In genomic region chr18:55751476-55751875, GRCh38 we compare ENCODE assay signal across 19 cellular contexts.
DNase-seq lines count a peak whose midpoint lies in the region; ATAC-seq, FAIRE-seq and TF ChIP-seq lines count a peak whose summit lies in the region.
"Had no signal": no experiment of that assay in that cellular context is flagged by ENCODE, and none has a peak within 500 bp of the region (broad histone marks: within the 10 kb centered on the region; RNA-seq: fewer than 3 reads in every experiment).

No MANE protein-coding gene starts in this region.

- dilution Hi-C loops in IMR-90 (cut with HindIII; ENCODE audit: low sequenced_read_pairs, unreplicated experiment) = no loop called here

- no peaks in the 10 kb centered on the region for H3K79me2 ChIP-seq in HepG2 (ENCODE audit: insufficient read depth, low read length)

- no peak overlapping the region for H2AK9ac ChIP-seq in IMR-90 (replicated peaks; ENCODE audit: low read depth, low read length, poor library complexity)

- H4K20me1 ChIP-seq in HepG2 (ENCODE audit: insufficient read depth, low read length) = no peaks in the 10 kb centered on the region
- H4K20me1 ChIP-seq in IMR-90 (ENCODE audit: insufficient read depth, low read length) = no peaks in the 10 kb centered on the region

- TF ChIP-seq RAD21 in HepG2 (CRISPR knock-in tag; IDR thresholded peaks at IDR 0.05) (no peak), IMR-90 (IDR thresholded peaks at IDR 0.05; ENCODE audit: low read length) (no peak)

- no peak overlapping the region for H3K18ac ChIP-seq in IMR-90 (ENCODE audit: low read depth, low read length)

- H3K36me3 ChIP-seq in HepG2 (replicated peaks in 1 of 2; ENCODE audit: control insufficient read depth in 1 of 2, insufficient read depth in 2 of 2, low read length in 2 of 2) = no peaks in the 10 kb centered on the region
- H3K36me3 ChIP-seq in right lobe of liver = no peaks in the 10 kb centered on the region
- no peaks in the 10 kb centered on the region for H3K36me3 ChIP-seq in IMR-90 (ENCODE audit: control insufficient read depth, insufficient read depth, low read length)
- H3K36me3 ChIP-seq: HAP-1 had no signal

- intact Hi-C loops in HepG2 (cut with micrococcal nuclease; ENCODE audit: unreplicated experiment) = no loop called here
- intact Hi-C loops in right lobe of liver (cut with DNase I) = no loop called here
- intact Hi-C loops in IMR-90 (cut with micrococcal nuclease) = no loop called here
- intact Hi-C loops in head of caudate nucleus (cut with DNase I) = no loop called here

- no peak for TF ChIP-seq POLR2A in HepG2 (IDR thresholded peaks at IDR 0.05; ENCODE audit: insufficient read depth in 1 of 2, low read depth in 2 of 2, low read length in 2 of 2)
- TF ChIP-seq POLR2A in right lobe of liver (IDR thresholded peaks at IDR 0.05) = no peak
- no peak for TF ChIP-seq POLR2A in IMR-90 (IDR thresholded peaks at IDR 0.05; ENCODE audit: low read depth, low read length)

- CTCF ChIA-PET in HepG2 (lab: Yijun Ruan, JAX; ENCODE audit: low intra/inter-chr PET ratio, low total read pairs) (no interaction called here), IMR-90 (lab: Yijun Ruan, JAX) (no interaction called here)

- no peak overlapping the region for H2BK15ac ChIP-seq in IMR-90 (ENCODE audit: low read depth, low read length)

- POLR2A ChIA-PET in HepG2 (lab: Yijun Ruan, JAX) (no interaction called here), IMR-90 (lab: Charles Lee; ENCODE audit: unreplicated experiment) (no interaction called here)

- H3K23ac ChIP-seq in IMR-90 (ENCODE audit: low read depth, low read length) = no peak overlapping the region

- ATAC-seq in HepG2 (no peak), right lobe of liver (no peak), IMR-90 (ENCODE audit: low read depth) (no peak)

- H3K36me3 Mint-ChIP-seq in progenitor cell of endocrine pancreas (ENCODE audit: insufficient read depth) = no peaks in the 10 kb centered on the region

- peaks cover 23% of the 10 kb centered on the region for H3K27me3 Mint-ChIP-seq in progenitor cell of endocrine pancreas
- H3K27me3 Mint-ChIP-seq: CD4-positive, alpha-beta T cell had no signal

- FAIRE-seq in HepG2 (lab: Jason Lieb, UNC) = no peak
- FAIRE-seq: A204.1, GM19239 had no signal

- H3K4me3 Mint-ChIP-seq in progenitor cell of endocrine pancreas (ENCODE audit: low read depth) = no peak overlapping the region
- H3K4me3 Mint-ChIP-seq: CD4-positive, alpha-beta T cell; IgD-negative memory B cell had no signal

- no peak overlapping the region for H2BK20ac ChIP-seq in IMR-90 (ENCODE audit: low read depth, low read length)

- H2BK120ac ChIP-seq in IMR-90 (ENCODE audit: low read depth, low read length) = no peak overlapping the region

- H2AK5ac ChIP-seq in IMR-90 (ENCODE audit: low read depth, low read length) = no peak overlapping the region

- H3K4me2 ChIP-seq in HepG2 (ENCODE audit: low read depth, low read length) (no peak overlapping the region), IMR-90 (ENCODE audit: low read depth, low read length) (no peak overlapping the region)
- H3K4me2 ChIP-seq: KMS-11 had no signal

- no peak overlapping the region for H3K4me3 ChIP-seq in HepG2 (replicated peaks in 1 of 3; ENCODE audit: insufficient read depth in 1 of 3, low read depth in 2 of 3, low read length in 3 of 3)
- no peak overlapping the region for H3K4me3 ChIP-seq in right lobe of liver
- no peak overlapping the region for H3K4me3 ChIP-seq in IMR-90 (ENCODE audit: insufficient read depth, low read depth, low read length)
- H3K4me3 ChIP-seq: HAP-1 had no signal

- H2BK5ac ChIP-seq in IMR-90 (ENCODE audit: low read depth, low read length, poor library complexity, severe bottlenecking) = no peak overlapping the region

- H3K27me3 ChIP-seq in HepG2 (ENCODE audit: control insufficient read depth in 1 of 2, insufficient read depth in 2 of 2, low read length in 2 of 2) (no peaks in the 10 kb centered on the region), right lobe of liver (no peaks in the 10 kb centered on the region), IMR-90 (ENCODE audit: control insufficient read depth, insufficient read depth, low read length) (no peaks in the 10 kb centered on the region)

- no peak overlapping the region for H2AFZ ChIP-seq in HepG2 (ENCODE audit: low read length)
- no peak overlapping the region for H2AFZ ChIP-seq in IMR-90 (replicated peaks; ENCODE audit: low read length, poor library complexity)

- H4K91ac ChIP-seq in IMR-90 (ENCODE audit: insufficient read depth, low read depth, low read length) = no peak overlapping the region

- no peak overlapping the region for H4K8ac ChIP-seq in IMR-90 (ENCODE audit: low read depth in 2 of 2, low read length in 2 of 2)

- TF ChIP-seq EP300 in HepG2 (IDR thresholded peaks at IDR 0.05; ENCODE audit: low read depth in 2 of 2, low read length in 2 of 2) = no peak
- no peak for TF ChIP-seq EP300 in HepG2 (CRISPR knock-in tag; IDR thresholded peaks at IDR 0.05; ENCODE audit: borderline replicate concordance)

- no peak for TF ChIP-seq CTCF in HepG2 (CRISPR knock-in tag; IDR thresholded peaks at IDR 0.05)
- no peak for TF ChIP-seq CTCF in right lobe of liver (IDR thresholded peaks at IDR 0.05)
- TF ChIP-seq CTCF in IMR-90 (conservative IDR thresholded peaks at IDR 0.05; ENCODE audit: low read depth, low read length) = no peak
- TF ChIP-seq CTCF in progenitor cell of endocrine pancreas (IDR thresholded peaks at IDR 0.05; ENCODE audit: unreplicated experiment) = no peak

- BruUV-seq in HepG2 (replicated peaks; lab: Mats Ljungman, UMichigan) (no TSS peak), IMR-90 (replicated peaks; lab: Mats Ljungman, UMichigan) (no TSS peak)

- no peak overlapping the region for H3K4ac ChIP-seq in IMR-90 (ENCODE audit: low read depth, low read length)

- 32% methylated on average over 4 of the region's 4 CpGs for WGBS in HepG2 (ENCODE audit: low lambda C conversion rate)
- WGBS in right lobe of liver (ENCODE audit: insufficient coverage, low coverage, low lambda C conversion rate, missing lambda C conversion rate) = 89% methylated on average over 4 of the region's 4 CpGs
- no CpG with 5 or more reads among the region's 4 CpGs for WGBS in IMR-90 (ENCODE audit: extremely low coverage in 2 of 2, insufficient read length in 1 of 2), 2 experiments

- H3K27ac Mint-ChIP-seq in progenitor cell of endocrine pancreas = no peak overlapping the region
- H3K27ac Mint-ChIP-seq: CD4-positive, alpha-beta T cell; IgD-negative memory B cell had no signal

- H3K14ac ChIP-seq in IMR-90 (replicated peaks; ENCODE audit: low read depth, low read length) = no peak overlapping the region

- in situ Hi-C loops in HepG2 (cut with HindIII; ENCODE audit: extremely low pct_ligation_motif_present, low pct_unique_long_range_greater_than_20kb) = no loop called here
- in situ Hi-C loops in IMR-90 (cut with MboI; ENCODE audit: low sequenced_read_pairs) = no loop called here

- no peaks in the 10 kb centered on the region for H3K4me1 ChIP-seq in HepG2 (ENCODE audit: insufficient read depth, low read length)
- no peaks in the 10 kb centered on the region for H3K4me1 ChIP-seq in right lobe of liver
- peaks cover 3% of the 10 kb centered on the region for H3K4me1 ChIP-seq in IMR-90 (ENCODE audit: control insufficient read depth, insufficient read depth, low read length)
- H3K4me1 ChIP-seq: HAP-1 had no signal

- no peak for DNase-seq in HepG2 (ENCODE audit: low spot score)
- DNase-seq in right lobe of liver = no peak
- DNase-seq in IMR-90 = no peak
- DNase-seq in OCI-M1 (lab: John Stamatoyannopoulos, UW) = peak; percentile 11
- DNase-seq in iris pigment epithelial cell (ENCODE audit: low read depth) = peak; percentile 8
- no peak for DNase-seq in COLO829 (ENCODE audit: low spot score)
- no peak for DNase-seq in progenitor cell of endocrine pancreas (ENCODE audit: low spot score, unreplicated experiment)
- no peak for DNase-seq in head of caudate nucleus
- DNase-seq: AML-193; CD4-positive, alpha-beta T cell; DMS79 treated with DMSO at 0.1 percent for 48 hours; GF-D8 had no signal

- no peaks in the 10 kb centered on the region for H3K79me1 ChIP-seq in IMR-90 (ENCODE audit: low read depth in 1 of 2, low read length in 2 of 2)

- H3K9ac ChIP-seq in HepG2 (ENCODE audit: insufficient read depth, low read depth, low read length) (no peak overlapping the region), IMR-90 (ENCODE audit: low read depth, low read length) (no peak overlapping the region)
- H3K9ac ChIP-seq: KMS-11 had no signal

- H3K9me3 ChIP-seq in HepG2 (ENCODE audit: low read length) (peaks cover 65% of the 10 kb centered on the region), right lobe of liver (no peaks in the 10 kb centered on the region), IMR-90 (ENCODE audit: control insufficient read depth, insufficient read depth, low read length) (no peaks in the 10 kb centered on the region)
- H3K9me3 ChIP-seq: HAP-1 had no signal

- H3K9me1 ChIP-seq in IMR-90 (ENCODE audit: insufficient read depth, low read length) = peaks cover 6% of the 10 kb centered on the region

- H4K5ac ChIP-seq in IMR-90 (ENCODE audit: low read depth, low read length) = no peak overlapping the region

- no peak overlapping the region for H3K56ac ChIP-seq in IMR-90 (ENCODE audit: extremely low read depth, insufficient read depth, low read length)

- peaks cover 23% of the 10 kb centered on the region for H3K4me1 Mint-ChIP-seq in progenitor cell of endocrine pancreas (ENCODE audit: low read depth)
- H3K4me1 Mint-ChIP-seq: IgD-negative memory B cell had no signal

- H3K27ac ChIP-seq in HepG2 (ENCODE audit: extremely low read length, insufficient read depth, low read length) (no peak overlapping the region), right lobe of liver (no peak overlapping the region), IMR-90 (ENCODE audit: insufficient read depth, low read length) (no peak overlapping the region)
- H3K27ac ChIP-seq: C4-2B, HL-60, KMS-11 had no signal

- H3K9me3 Mint-ChIP-seq in progenitor cell of endocrine pancreas (ENCODE audit: low read depth) = no peaks in the 10 kb centered on the region
- H3K9me3 Mint-ChIP-seq: IgD-negative memory B cell had no signal

TF ChIP-seq in HepG2, 621 proteins besides CTCF, POLR2A, EP300 and RAD21:
- TF ChIP-seq EZH2 (conservative IDR thresholded peaks at IDR 0.05; ENCODE audit: low read depth, low read length) (no peak), CEBPB (IDR thresholded peaks at IDR 0.05; ENCODE audit: borderline replicate concordance, low read depth, low read length) (peak; percentile 75)
TF ChIP-seq in HepG2: peak in this region for 1.

TF ChIP-seq in IMR-90, 13 proteins besides CTCF, POLR2A, EP300 and RAD21:
- no peak for TF ChIP-seq MAFK (IDR thresholded peaks at IDR 0.05; ENCODE audit: low read depth, low read length)
- TF ChIP-seq CEBPB (IDR thresholded peaks at IDR 0.05; ENCODE audit: low read depth, low read length) = peak; percentile 93

Comparison
In these comparisons a context has a peak if more than half of its experiments do, and no peak if none do; other contexts are left out.
1. DNase-seq: peak in OCI-M1 (single experiment) and iris pigment epithelial cell (single experiment); none in HepG2 (single experiment), right lobe of liver (0 of 3), IMR-90 (single experiment), COLO829 (single experiment), progenitor cell of endocrine pancreas (single experiment) and head of caudate nucleus (0 of 42).